In the genomic region with DNA sequence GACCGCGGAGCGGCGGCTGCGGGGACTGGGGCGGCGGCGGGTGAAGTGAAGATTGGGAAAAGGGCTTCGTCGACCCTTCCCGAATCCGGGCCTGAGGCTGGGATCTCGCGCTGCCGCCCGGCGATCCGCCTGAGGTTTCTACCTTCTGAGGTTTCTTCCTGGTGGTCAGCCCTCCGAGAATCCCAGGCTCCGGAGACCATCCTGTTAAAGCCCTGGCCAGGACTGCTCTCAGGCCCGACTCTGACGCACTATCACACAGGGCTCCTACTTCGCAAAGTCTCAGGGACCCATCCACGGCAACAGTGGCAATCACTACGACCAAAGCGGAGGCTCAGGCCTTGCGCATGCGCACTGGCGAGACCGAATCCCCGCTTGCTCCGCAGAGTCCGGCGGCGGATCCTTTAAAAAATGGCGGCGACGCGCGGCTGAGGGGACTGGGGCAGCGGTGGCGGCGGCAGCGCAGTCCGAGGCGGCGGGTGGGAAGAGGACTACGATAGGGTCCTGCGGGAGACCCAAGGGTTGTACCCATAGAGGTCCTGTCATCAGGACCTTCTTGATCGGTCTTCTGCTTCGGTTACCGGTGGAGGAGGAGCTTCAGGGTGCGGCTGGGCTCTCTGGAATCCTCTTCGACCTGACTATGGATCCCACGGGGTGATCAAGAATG, we compare ENCODE assay signal across 1 cellular context.
TF ChIP-seq lines count a peak whose summit lies in the region.

No MANE protein-coding gene starts in this region.

TF ChIP-seq in HepG2, 621 proteins besides CTCF, POLR2A, EP300 and RAD21 (continued from another document and continues in another):
- TF ChIP-seq PHF5A (CRISPR knock-in tag; IDR thresholded peaks at IDR 0.05; ENCODE audit: low read depth, unreplicated experiment) (peak; percentile 19), PHF20 (CRISPR knock-in tag; IDR thresholded peaks at IDR 0.05) (peak; percentile 72), ZNF20 (CRISPR knock-in tag; IDR thresholded peaks at IDR 0.05) (0 out of 2 replicates have a peak, but pooled peaks have one; percentile 58), RELA (CRISPR knock-in tag; IDR thresholded peaks at IDR 0.05) (0 out of 2 replicates have a peak, but pooled peaks have one; percentile 36), GATAD1 (CRISPR knock-in tag; IDR thresholded peaks at IDR 0.05) (peak; percentile 70; the same call in 1 of the 2 replicates), ZNF451 (CRISPR knock-in tag; IDR thresholded peaks at IDR 0.05) (peak; percentile 90; the same call in 1 of the 2 replicates), SP5 (CRISPR knock-in tag; IDR thresholded peaks at IDR 0.05; ENCODE audit: borderline replicate concordance, low read depth) (peak; percentile 7; the same call in 1 of the 2 replicates), ZNF703 (CRISPR knock-in tag; IDR thresholded peaks at IDR 0.05; ENCODE audit: borderline replicate concordance) (0 out of 2 replicates have a peak, but pooled peaks have one; percentile 58), THAP9 (CRISPR knock-in tag; IDR thresholded peaks at IDR 0.05; ENCODE audit: borderline replicate concordance) (peak; percentile 63; the same call in 1 of the 2 replicates), POGZ (CRISPR knock-in tag; IDR thresholded peaks at IDR 0.05) (peak; percentile 63; the same call in 1 of the 2 replicates), MYC (CRISPR knock-in tag; IDR thresholded peaks at IDR 0.05; ENCODE audit: borderline replicate concordance) (peak; percentile 44; the same call in 1 of the 2 replicates), ZNF256 (CRISPR knock-in tag; conservative IDR thresholded peaks at IDR 0.05) (peak; percentile 82; the same call in 1 of the 2 replicates), HOXA3 (CRISPR knock-in tag; IDR thresholded peaks at IDR 0.05) (peak; percentile 91), MTF2 (CRISPR knock-in tag; IDR thresholded peaks at IDR 0.05; ENCODE audit: borderline replicate concordance) (0 out of 2 replicates have a peak, but pooled peaks have one; percentile 65), ZNF782 (CRISPR knock-in tag; IDR thresholded peaks at IDR 0.05; ENCODE audit: borderline replicate concordance) (peak; percentile 85; the same call in 1 of the 2 replicates), ARID4A (CRISPR knock-in tag; IDR thresholded peaks at IDR 0.05; ENCODE audit: borderline replicate concordance) (peak; percentile 80), NAIF1 (CRISPR knock-in tag; IDR thresholded peaks at IDR 0.05; ENCODE audit: borderline replicate concordance) (peak; percentile 99), PRDM15 (CRISPR knock-in tag; IDR thresholded peaks at IDR 0.05) (0 out of 2 replicates have a peak, but pooled peaks have one; percentile 20), ZNF550 (CRISPR knock-in tag; IDR thresholded peaks at IDR 0.05; ENCODE audit: borderline replicate concordance) (peak; percentile 61; the same call in 1 of the 2 replicates), FOXM1 (CRISPR knock-in tag; IDR thresholded peaks at IDR 0.05) (0 out of 2 replicates have a peak, but pooled peaks have one; percentile 25), WIZ (CRISPR knock-in tag; IDR thresholded peaks at IDR 0.05) (peak; percentile 78; the same call in 1 of the 2 replicates), ZNF296 (CRISPR knock-in tag; conservative IDR thresholded peaks at IDR 0.05) (0 out of 2 replicates have a peak, but pooled peaks have one; percentile 43), TAF15 (IDR thresholded peaks at IDR 0.05; ENCODE audit: low read depth, low read length, poor library complexity, severe bottlenecking) (peak; percentile 53)
- TF ChIP-seq, protein P1, sequence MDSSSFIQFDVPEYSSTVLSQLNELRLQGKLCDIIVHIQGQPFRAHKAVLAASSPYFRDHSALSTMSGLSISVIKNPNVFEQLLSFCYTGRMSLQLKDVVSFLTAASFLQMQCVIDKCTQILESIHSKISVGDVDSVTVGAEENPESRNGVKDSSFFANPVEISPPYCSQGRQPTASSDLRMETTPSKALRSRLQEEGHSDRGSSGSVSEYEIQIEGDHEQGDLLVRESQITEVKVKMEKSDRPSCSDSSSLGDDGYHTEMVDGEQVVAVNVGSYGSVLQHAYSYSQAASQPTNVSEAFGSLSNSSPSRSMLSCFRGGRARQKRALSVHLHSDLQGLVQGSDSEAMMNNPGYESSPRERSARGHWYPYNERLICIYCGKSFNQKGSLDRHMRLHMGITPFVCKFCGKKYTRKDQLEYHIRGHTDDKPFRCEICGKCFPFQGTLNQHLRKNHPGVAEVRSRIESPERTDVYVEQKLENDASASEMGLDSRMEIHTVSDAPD (CRISPR knock-in tag; IDR thresholded peaks at IDR 0.05), result 0 out of 2 replicates have a peak, but pooled peaks have one; percentile 53
- TF ChIP-seq, protein P2, sequence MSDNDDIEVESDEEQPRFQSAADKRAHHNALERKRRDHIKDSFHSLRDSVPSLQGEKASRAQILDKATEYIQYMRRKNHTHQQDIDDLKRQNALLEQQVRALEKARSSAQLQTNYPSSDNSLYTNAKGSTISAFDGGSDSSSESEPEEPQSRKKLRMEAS (IDR thresholded peaks at IDR 0.05), result peak; percentile 58
- TF ChIP-seq, protein P3, sequence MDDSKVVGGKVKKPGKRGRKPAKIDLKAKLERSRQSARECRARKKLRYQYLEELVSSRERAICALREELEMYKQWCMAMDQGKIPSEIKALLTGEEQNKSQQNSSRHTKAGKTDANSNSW (CRISPR knock-in tag; IDR thresholded peaks at IDR 0.05; ENCODE audit: borderline replicate concordance), result 0 out of 2 replicates have a peak, but pooled peaks have one; percentile 72
- TF ChIP-seq, protein P4, sequence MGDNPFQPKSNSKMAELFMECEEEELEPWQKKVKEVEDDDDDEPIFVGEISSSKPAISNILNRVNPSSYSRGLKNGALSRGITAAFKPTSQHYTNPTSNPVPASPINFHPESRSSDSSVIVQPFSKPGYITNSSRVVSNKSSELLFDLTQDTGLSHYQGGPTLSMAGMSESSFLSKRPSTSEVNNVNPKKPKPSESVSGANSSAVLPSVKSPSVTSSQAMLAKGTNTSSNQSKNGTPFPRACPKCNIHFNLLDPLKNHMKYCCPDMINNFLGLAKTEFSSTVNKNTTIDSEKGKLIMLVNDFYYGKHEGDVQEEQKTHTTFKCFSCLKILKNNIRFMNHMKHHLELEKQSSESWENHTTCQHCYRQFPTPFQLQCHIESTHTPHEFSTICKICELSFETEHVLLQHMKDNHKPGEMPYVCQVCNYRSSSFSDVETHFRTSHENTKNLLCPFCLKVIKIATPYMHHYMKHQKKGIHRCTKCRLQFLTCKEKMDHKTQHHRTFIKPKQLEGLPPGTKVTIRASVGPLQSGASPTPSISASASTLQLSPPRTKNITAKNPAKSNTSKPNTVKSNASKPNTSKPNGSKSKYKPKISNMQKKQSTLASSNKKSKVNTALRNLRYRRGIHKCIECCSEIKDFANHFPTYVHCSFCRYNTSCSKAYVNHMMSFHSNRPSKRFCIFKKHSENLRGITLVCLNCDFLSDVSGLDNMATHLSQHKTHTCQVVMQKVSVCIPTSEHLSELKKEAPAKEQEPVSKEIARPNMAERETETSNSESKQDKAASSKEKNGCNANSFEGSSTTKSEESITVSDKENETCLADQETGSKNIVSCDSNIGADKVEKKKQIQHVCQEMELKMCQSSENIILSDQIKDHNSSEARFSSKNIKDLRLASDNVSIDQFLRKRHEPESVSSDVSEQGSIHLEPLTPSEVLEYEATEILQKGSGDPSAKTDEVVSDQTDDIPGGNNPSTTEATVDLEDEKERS (CRISPR knock-in tag; IDR thresholded peaks at IDR 0.05), result 0 out of 2 replicates have a peak, but pooled peaks have one; percentile 45
- TF ChIP-seq, protein P5, sequence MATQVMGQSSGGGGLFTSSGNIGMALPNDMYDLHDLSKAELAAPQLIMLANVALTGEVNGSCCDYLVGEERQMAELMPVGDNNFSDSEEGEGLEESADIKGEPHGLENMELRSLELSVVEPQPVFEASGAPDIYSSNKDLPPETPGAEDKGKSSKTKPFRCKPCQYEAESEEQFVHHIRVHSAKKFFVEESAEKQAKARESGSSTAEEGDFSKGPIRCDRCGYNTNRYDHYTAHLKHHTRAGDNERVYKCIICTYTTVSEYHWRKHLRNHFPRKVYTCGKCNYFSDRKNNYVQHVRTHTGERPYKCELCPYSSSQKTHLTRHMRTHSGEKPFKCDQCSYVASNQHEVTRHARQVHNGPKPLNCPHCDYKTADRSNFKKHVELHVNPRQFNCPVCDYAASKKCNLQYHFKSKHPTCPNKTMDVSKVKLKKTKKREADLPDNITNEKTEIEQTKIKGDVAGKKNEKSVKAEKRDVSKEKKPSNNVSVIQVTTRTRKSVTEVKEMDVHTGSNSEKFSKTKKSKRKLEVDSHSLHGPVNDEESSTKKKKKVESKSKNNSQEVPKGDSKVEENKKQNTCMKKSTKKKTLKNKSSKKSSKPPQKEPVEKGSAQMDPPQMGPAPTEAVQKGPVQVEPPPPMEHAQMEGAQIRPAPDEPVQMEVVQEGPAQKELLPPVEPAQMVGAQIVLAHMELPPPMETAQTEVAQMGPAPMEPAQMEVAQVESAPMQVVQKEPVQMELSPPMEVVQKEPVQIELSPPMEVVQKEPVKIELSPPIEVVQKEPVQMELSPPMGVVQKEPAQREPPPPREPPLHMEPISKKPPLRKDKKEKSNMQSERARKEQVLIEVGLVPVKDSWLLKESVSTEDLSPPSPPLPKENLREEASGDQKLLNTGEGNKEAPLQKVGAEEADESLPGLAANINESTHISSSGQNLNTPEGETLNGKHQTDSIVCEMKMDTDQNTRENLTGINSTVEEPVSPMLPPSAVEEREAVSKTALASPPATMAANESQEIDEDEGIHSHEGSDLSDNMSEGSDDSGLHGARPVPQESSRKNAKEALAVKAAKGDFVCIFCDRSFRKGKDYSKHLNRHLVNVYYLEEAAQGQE (IDR thresholded peaks at IDR 0.05; ENCODE audit: borderline replicate concordance in 1 of 2, low read depth in 1 of 2, low read length in 2 of 2), result 0 out of 4 replicates have a peak, but pooled peaks of 1 of the 2 experiments have one; percentile 7
